ENCODE assay signal across 9 cellular contexts in the genomic region with DNA sequence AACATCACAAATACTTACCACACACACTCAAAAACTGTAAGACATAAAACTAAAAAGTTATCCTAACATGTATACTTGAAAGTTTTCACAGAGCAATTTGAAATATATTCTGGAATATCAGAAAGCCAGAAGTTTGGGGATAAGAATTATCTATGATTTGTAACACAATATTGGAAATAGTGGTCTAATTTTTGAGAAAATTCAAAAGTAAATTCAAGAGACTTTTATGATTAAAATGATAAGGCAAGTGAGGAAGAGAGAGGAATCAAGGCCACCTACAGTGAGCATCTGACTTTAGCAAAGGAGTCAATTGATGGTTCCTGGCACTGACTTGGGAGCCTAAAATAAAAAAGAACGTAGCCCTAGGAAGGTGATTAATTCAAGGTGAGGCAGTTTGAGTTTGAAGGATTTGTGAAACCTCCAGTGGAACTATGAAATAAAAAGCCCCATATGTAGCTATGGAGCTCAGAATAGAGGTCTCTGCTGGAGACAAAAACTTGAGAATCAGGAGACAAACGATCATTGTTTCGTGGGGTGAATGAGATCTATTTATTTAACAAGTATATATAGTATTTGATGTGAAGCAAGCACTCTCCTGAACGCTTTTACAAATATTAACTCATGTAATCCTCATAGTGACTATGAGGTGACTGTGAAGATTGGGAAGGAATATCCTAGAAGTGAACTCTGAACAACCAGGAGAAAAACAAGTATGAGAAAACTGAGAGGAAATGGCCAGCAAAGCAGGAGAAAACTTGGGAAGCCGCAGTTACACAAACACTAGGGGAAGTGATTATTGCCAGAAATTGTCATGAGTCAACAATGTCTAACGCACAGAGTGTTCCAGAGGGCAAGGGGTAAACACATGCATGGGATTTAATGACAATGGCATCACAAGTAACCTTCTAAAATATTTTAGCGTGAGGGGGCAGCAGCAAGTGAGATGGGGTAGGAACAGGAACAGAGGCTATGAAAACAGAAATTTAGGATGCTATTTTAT. TPM values are rescaled to one million over a fixed set of nuclear protein-coding genes. Genes with fewer than 3 reads are reported as not detected.
DNase-seq lines count a peak whose midpoint lies in the region; ATAC-seq lines count a peak whose summit lies in the region.
"Had no signal": no experiment of that assay in that cellular context is flagged by ENCODE, and none has a peak within 500 bp of the region (broad histone marks: within the 10 kb centered on the region; RNA-seq: fewer than 3 reads in every experiment).

No MANE protein-coding gene starts in this region.

- H3K27ac ChIP-seq in duodenal mucosa (ENCODE audit: low read depth, low read length), result peak overlapping the region; percentile 33
- H3K27ac ChIP-seq in mesodermal cell (ENCODE audit: low read depth, low read length, severe bottlenecking), result peak overlapping the region; percentile 44
- H3K27ac ChIP-seq in aorta (ENCODE audit: low read depth in 1 of 2, low read length in 2 of 2), result peak overlapping the region in 1 of 2 donors; percentile 51
- H3K27ac ChIP-seq: neutrophil had no signal

- intact Hi-C loops in aorta (cut with DNase I), result no loop called here

- H3K4me3 ChIP-seq in duodenal mucosa (ENCODE audit: low read depth in 1 of 2, low read length in 2 of 2) (peak overlapping the region in 1 of 2 donors; percentile 19), mesodermal cell (ENCODE audit: extremely low read depth, insufficient read depth, low read length, poor library complexity, severe bottlenecking) (no peak overlapping the region), aorta (ENCODE audit: low read length in 2 of 2) (peak overlapping the region in 1 of 2 donors; percentile 18)

- H3K36me3 ChIP-seq in duodenal mucosa (ENCODE audit: control insufficient read depth in 1 of 2, insufficient read depth in 2 of 2, low read length in 2 of 2) (no peaks in the 10 kb centered on the region), mesodermal cell (ENCODE audit: control insufficient read depth, insufficient read depth, low read length) (peaks cover 54% of the 10 kb centered on the region), aorta (ENCODE audit: control insufficient read depth in 1 of 2, insufficient read depth in 2 of 2, low read length in 1 of 2) (no peaks in the 10 kb centered on the region)
- H3K36me3 ChIP-seq: neutrophil had no signal

- H3K27me3 ChIP-seq in duodenal mucosa (ENCODE audit: control insufficient read depth in 1 of 2, insufficient read depth in 2 of 2, low read length in 2 of 2) (no peaks in the 10 kb centered on the region), aorta (ENCODE audit: control insufficient read depth in 1 of 2, insufficient read depth in 2 of 2, low read length in 1 of 2) (no peaks in the 10 kb centered on the region)
- H3K27me3 ChIP-seq: neutrophil had no signal

- no peaks in the 10 kb centered on the region for H3K9me3 ChIP-seq in duodenal mucosa (ENCODE audit: control insufficient read depth in 1 of 2, low read length in 2 of 2)
- H3K9me3 ChIP-seq in mesodermal cell (ENCODE audit: control insufficient read depth, low read length), result peaks cover 11% of the 10 kb centered on the region
- H3K9me3 ChIP-seq in aorta (ENCODE audit: control insufficient read depth, low read length), result no peaks in the 10 kb centered on the region
- H3K9me3 ChIP-seq: neutrophil had no signal

- WGBS in mesodermal cell (ENCODE audit: insufficient coverage in 2 of 2), 2 experiments, result 80 to 85% methylated on average over 4 of the region's 7 CpGs
- 27 to 40% methylated on average over 7 of the region's 7 CpGs for WGBS in aorta, 2 donors

- H3K4me1 ChIP-seq in duodenal mucosa (ENCODE audit: control insufficient read depth in 1 of 2, insufficient read depth in 2 of 2, low read length in 2 of 2), result peaks cover 12 to 22% of the 10 kb centered on the region in 2 donors
- peaks cover 12% of the 10 kb centered on the region for H3K4me1 ChIP-seq in mesodermal cell (ENCODE audit: control insufficient read depth, insufficient read depth, low read length, poor library complexity, severe bottlenecking)
- H3K4me1 ChIP-seq in aorta (ENCODE audit: control insufficient read depth in 1 of 2, insufficient read depth in 2 of 2, low read length in 2 of 2), result peaks cover 0 to 1% of the 10 kb centered on the region in 2 donors

- DNase-seq in NCI-H345 treated with DMSO at 0.1 percent for 48 hours (lab: John Stamatoyannopoulos, UW; ENCODE audit: unreplicated experiment), result peak; percentile 39
- no peak for DNase-seq in aorta
- DNase-seq in DMS153 treated with DMSO at 0.1 percent for 48 hours (lab: John Stamatoyannopoulos, UW; ENCODE audit: unreplicated experiment), result no peak
- DNase-seq: NCI-H1930 had no signal

- peak overlapping the region in 1 of 2 donors; percentile 4 for H3K9ac ChIP-seq in duodenal mucosa (ENCODE audit: low read depth in 1 of 2, low read length in 2 of 2)

- peak; percentile 64 for ATAC-seq in aorta (ENCODE audit: low FRiP score)
- ATAC-seq in HG03095 (IDR thresholded peaks at IDR 0.05; ENCODE audit: unreplicated experiment), result no peak
- no peak for ATAC-seq in GM19455 (IDR thresholded peaks at IDR 0.05; ENCODE audit: unreplicated experiment)

RNA-seq across cellular contexts. Expression of a gene that starts 12.8 kb away (rescaled TPM):
- 457 TPM for polyA plus RNA-seq in mesodermal cell (2013, experiment 1 of 2)
- polyA plus RNA-seq in mesodermal cell (2013, experiment 2 of 2), result 455 TPM
- total RNA-seq in aorta, result 100 to 1,000 TPM; 105 to 135 TPM
- 10 to 100 TPM; 20.5 to 93.1 TPM for polyA plus RNA-seq in aorta
